ENCODE assay signal across 21 cellular contexts in genomic region chr1:248853023-248853422, GRCh38. TPM values are rescaled to one million over a fixed set of nuclear protein-coding genes. Genes with fewer than 3 reads are reported as not detected.
A peak's percentile ranks its signal among the peaks of the same experiment; 100 is the strongest.
DNase-seq lines count a peak whose midpoint lies in the region; ATAC-seq, FAIRE-seq and TF ChIP-seq lines count a peak whose summit lies in the region.
"Had no signal": no experiment of that assay in that cellular context is flagged by ENCODE, and none has a peak within 500 bp of the region (broad histone marks: within the 10 kb centered on the region; RNA-seq: fewer than 3 reads in every experiment).

No MANE protein-coding gene starts in this region.

- DNase-seq in AG08395 (ENCODE audit: low spot score) (peak; percentile 88), HFFc6 (peak; percentile 40), K562 (ENCODE audit: extremely low read depth in 1 of 4, low spot score in 3 of 4) (no peak), mesenteric fat pad (ENCODE audit: low spot score) (peak; percentile 80), DMS153 (lab: John Stamatoyannopoulos, UW) (no peak), small intestine (no peak), right lobe of liver (no peak)
- DNase-seq in NK-92 treated with Interleukin-12 subunit alpha and Interleukin-12 subunit beta, amount 100 ng/mL, for 24 hours (lab: John Stamatoyannopoulos, UW): no peak
- DNase-seq: COR-L47, cortex of kidney, EL, NCI-H1417 treated with DMSO at 0.1 percent for 48 hours, SHP77 treated with DMSO at 0.1 percent for 48 hours, T-helper 17 cell had no signal

- in situ Hi-C loops in K562 (cut with MboI): no loop called here

- peaks cover 3% of the 10 kb centered on the region for H3K9me1 ChIP-seq in K562 (ENCODE audit: control insufficient read depth, insufficient read depth, low read length)

- no TSS peak for BruUV-seq in K562 (replicated peaks; lab: Mats Ljungman, UMichigan)

- FAIRE-seq in K562 (lab: Jason Lieb, UNC) (no peak), small intestine (lab: Jason Lieb, UNC) (no peak)
- FAIRE-seq: keratinocyte, urothelium cell line had no signal

- TF ChIP-seq CTCF in HFFc6 (IDR thresholded peaks at IDR 0.05) (no peak), K562 (IDR thresholded peaks at IDR 0.05 in 2 of 3, conservative IDR thresholded peaks at IDR 0.05 in 1 of 3; ENCODE audit: insufficient read depth in 2 of 3, low read depth in 1 of 3, low read length in 3 of 3) (no peak), right lobe of liver (IDR thresholded peaks at IDR 0.05) (no peak)

- H4K20me1 ChIP-seq in K562 (replicated peaks; ENCODE audit: control insufficient read depth, insufficient read depth, low read length): peaks cover 4% of the 10 kb centered on the region; the same call in 1 of the 2 replicates

- intact Hi-C loops in K562 (cut with micrococcal nuclease): no loop called here
- intact Hi-C loops in right lobe of liver (cut with DNase I): no loop called here

- POLR2A ChIA-PET in K562 (lab: Yijun Ruan, JAX): interaction anchor here (0.7 to 2.2 kb wide), 2 partner anchors 10 to 21 kb away, joined by 3 to 6 read pairs; no protein-coding TSS in a partner anchor

- TF ChIP-seq POLR2A in K562 (conservative IDR thresholded peaks at IDR 0.05) (no peak), right lobe of liver (IDR thresholded peaks at IDR 0.05) (no peak)

- no peak overlapping the region for H3K4me3 ChIP-seq in K562
- no peak overlapping the region for H3K4me3 ChIP-seq in small intestine (ENCODE audit: low read depth in 1 of 2, low read length in 2 of 2)
- H3K4me3 ChIP-seq in right lobe of liver: no peak overlapping the region
- H3K4me3 ChIP-seq: adrenal gland, prostate gland had no signal

- peaks cover 95% of the 10 kb centered on the region for H3K36me3 ChIP-seq in K562 (ENCODE audit: control insufficient read depth, insufficient read depth, low read length)
- H3K36me3 ChIP-seq in small intestine (ENCODE audit: control insufficient read depth in 2 of 2, insufficient read depth in 2 of 2, low read length in 2 of 2): peaks cover 7 to 10% of the 10 kb centered on the region in 2 donors
- peaks cover 0 to 19% (median 8%) of the 10 kb centered on the region in 4 donors for H3K36me3 ChIP-seq in right lobe of liver

- CTCF ChIA-PET in K562 (lab: Yijun Ruan, JAX; ENCODE audit: low intra/inter-chr PET ratio): no interaction called here

- H3K79me2 ChIP-seq in K562 (ENCODE audit: control insufficient read depth, insufficient read depth, low read length): peaks cover 52% of the 10 kb centered on the region

- H3K9me3 Mint-ChIP-seq in HFFc6: no peaks in the 10 kb centered on the region
- H3K9me3 Mint-ChIP-seq: activated T-helper 2 cell treated with anti-CD3 and anti-CD28 coated beads, Interferon-gamma antibody, Interleukin-2, Interleukin-4, amounts not matched to agents 10 μg/mL and 5 μg/mL and 100 μg/mL, durations not matched to agents 14 hours and 24 hours and 36 hours; naive thymus-derived CD8-positive, alpha-beta T cell; WTC11 had no signal

- H3K4me3 Mint-ChIP-seq in HFFc6: no peak overlapping the region
- H3K4me3 Mint-ChIP-seq: naive thymus-derived CD8-positive, alpha-beta T cell; T-helper 17 cell; WTC11 had no signal

- WGBS in K562 (ENCODE audit: insufficient coverage, low coverage, missing lambda C conversion rate): 75% methylated on average over 4 of the region's 4 CpGs
- whole genome bisulfite sequencing in small intestine, 3 donors: 70 to 88% (median 88%) methylated on average over 4 of the region's 4 CpGs
- WGBS in right lobe of liver (ENCODE audit: insufficient coverage, low coverage, low lambda C conversion rate, missing lambda C conversion rate): 79% methylated on average over 4 of the region's 4 CpGs

- H3K4me2 ChIP-seq in K562 (ENCODE audit: insufficient read depth, low read length): no peak overlapping the region; the same call in 1 of the 2 replicates

- no peak overlapping the region for H2AFZ ChIP-seq in K562 (ENCODE audit: low read depth, low read length)

- H3K9ac ChIP-seq in K562 (ENCODE audit: insufficient read depth in 1 of 2, low read depth in 2 of 2, low read length in 2 of 2): peak overlapping the region; percentile 6 to 76; a peak in 2 of 4 replicates

- no peak for TF ChIP-seq EP300 in K562 (IDR thresholded peaks at IDR 0.05; ENCODE audit: low read length)

- H3K27me3 Mint-ChIP-seq in HFFc6 (ENCODE audit: insufficient read depth): peaks cover 4% of the 10 kb centered on the region
- H3K27me3 Mint-ChIP-seq: naive thymus-derived CD8-positive, alpha-beta T cell; T-helper 17 cell had no signal

- peaks cover 16% of the 10 kb centered on the region for H3K4me1 Mint-ChIP-seq in HFFc6 (ENCODE audit: low read depth)

- H3K27ac ChIP-seq in K562 (ENCODE audit: extremely low read depth, low read depth, low read length) (no peak overlapping the region; the same call in 2 of the 3 replicates), small intestine (ENCODE audit: low read depth in 1 of 2, low read length in 1 of 2) (no peak overlapping the region), right lobe of liver (no peak overlapping the region)
- H3K27ac ChIP-seq: adrenal gland, prostate gland had no signal

- peaks cover 26 to 38% of the 10 kb centered on the region in 2 experiments for H3K4me1 ChIP-seq in K562 (replicated peaks in 1 of 2; ENCODE audit: control insufficient read depth in 2 of 2, insufficient read depth in 2 of 2, low read length in 2 of 2)
- H3K4me1 ChIP-seq in small intestine (ENCODE audit: control insufficient read depth in 2 of 2, insufficient read depth in 1 of 2, low read depth in 1 of 2, low read length in 1 of 2): peaks cover 0 to 2% of the 10 kb centered on the region in 2 donors
- peaks cover 0 to 3% (median 0%) of the 10 kb centered on the region in 4 donors for H3K4me1 ChIP-seq in right lobe of liver

- no peak for TF ChIP-seq RAD21 in K562 (CRISPR knock-in tag; conservative IDR thresholded peaks at IDR 0.05 in 1 of 2, IDR thresholded peaks at IDR 0.05 in 1 of 2)

- H3K27me3 ChIP-seq in K562 (ENCODE audit: control insufficient read depth in 2 of 2, insufficient read depth in 2 of 2, low read length in 2 of 2) (no peaks in the 10 kb centered on the region), small intestine (ENCODE audit: control insufficient read depth in 2 of 2, insufficient read depth in 2 of 2, low read length in 2 of 2) (no peaks in the 10 kb centered on the region), right lobe of liver (no peaks in the 10 kb centered on the region)
- H3K27me3 ChIP-seq: adrenal gland had no signal

- H3K36me3 Mint-ChIP-seq in HFFc6 (ENCODE audit: low read depth): peaks cover 6% of the 10 kb centered on the region

- ATAC-seq in K562 (no peak), right lobe of liver (no peak)
- ATAC-seq: WTC11 had no signal

- H3K27ac Mint-ChIP-seq in HFFc6: no peak overlapping the region
- H3K27ac Mint-ChIP-seq: activated T-helper 2 cell treated with anti-CD3 and anti-CD28 coated beads, Interferon-gamma antibody, Interleukin-2, Interleukin-4, amounts not matched to agents 10 μg/mL and 5 μg/mL and 100 μg/mL, durations not matched to agents 14 hours and 24 hours and 36 hours; T-helper 17 cell; WTC11 had no signal

- H3K9me3 ChIP-seq in K562 (replicated peaks; ENCODE audit: control insufficient read depth, insufficient read depth, low read depth, low read length) (no peaks in the 10 kb centered on the region), small intestine (ENCODE audit: control insufficient read depth, low read depth) (no peaks in the 10 kb centered on the region), right lobe of liver (no peaks in the 10 kb centered on the region)
- H3K9me3 ChIP-seq: adrenal gland, prostate gland had no signal

RNA-seq across cellular contexts. Expression of gene ZNF692, which starts 5.9 kb away (rescaled TPM):
- total RNA-seq in HFFc6 (2021; fragmentation: NEBNext Ultra II Directional; extraction: Animal tissue kit (Norgen Biotek cat#: 25700)): 10 to 100 TPM; 18.4 to 28.9 (median 21.1) TPM
- total RNA-seq in K562 (2011; cell fraction: chromatin; rRNA removed; ENCODE audit: low replicate concordance): 236 and 421 TPM in 2 replicates
- total RNA-seq in K562 (2011; cell fraction: nucleolus; rRNA removed): 304 and 320 TPM in 2 replicates
- total RNA-seq in K562 (2011; cell fraction: nucleoplasm; rRNA removed): 263 and 277 TPM in 2 replicates
- total RNA-seq in K562 (2014; rRNA removed) (55.9 and 63.3 TPM in 2 replicates), K562 (2014; rRNA removed; fragmentation: Illumina TruSeq; extraction: Trizol) (20.5 and 27.3 TPM in 2 replicates), K562 (2015; rRNA removed; fragmentation: Illumina TruSeq; extraction: Trizol) (40.1 and 43.3 TPM in 2 replicates), K562 (2021) (62.9 and 73.7 TPM in 2 replicates), mesenteric fat pad (18.4 TPM), right lobe of liver (10 to 100 TPM; 12.2 to 18.3 (median 16.7) TPM)
- polyA plus RNA-seq in K562 (2011; rRNA removed) (84.9 and 129 TPM in 2 replicates), K562 (2014; fragmentation: Illumina TruSeq; extraction: Trizol) (59.9 and 69.6 TPM in 2 replicates), K562 (2014; fragmentation: Nextera tagmentation; extraction: Ambion mirVana) (10 to 100 TPM in 1 of 2 experiments, 1 to 10 TPM in 1; 8.4 to 10.5 TPM), K562 (2014; rRNA removed) (141 and 143 TPM in 2 replicates), small intestine (100 to 1,000 TPM in 1 of 3 donors, 10 to 100 TPM in 2; 42.2 to 124 (median 94.0) TPM)
- polyA plus RNA-seq in K562 (2011; cell fraction: cytosol; rRNA removed): 100 and 109 TPM in 2 replicates
- 1,169 and 1,324 TPM in 2 replicates for polyA plus RNA-seq in K562 (2011; cell fraction: nucleus; rRNA removed)
- polyA plus RNA-seq in K562 (2012): 58.7 and 101 TPM in 2 replicates
- 26.6 and 29.0 TPM in 2 replicates for polyA minus RNA-seq in K562 (2011; rRNA and poly(A)+ RNA removed)
- polyA minus RNA-seq in K562 (2011; cell fraction: cytosol; rRNA and poly(A)+ RNA removed): 9.8 and 20.9 TPM in 2 replicates
- polyA minus RNA-seq in K562 (2011; cell fraction: nucleus; rRNA and poly(A)+ RNA removed): 114 and 127 TPM in 2 replicates

RNA-seq across cellular contexts. Expression of gene ZNF672, which starts 15.0 kb away (rescaled TPM):
- total RNA-seq in HFFc6 (2021; fragmentation: NEBNext Ultra II Directional; extraction: Animal tissue kit (Norgen Biotek cat#: 25700)): 10 to 100 TPM; 13.8 to 20.8 (median 17.6) TPM
- 34.4 and 79.5 TPM in 2 replicates for total RNA-seq in K562 (2011; cell fraction: chromatin; rRNA removed; ENCODE audit: low replicate concordance)
- 65.9 and 72.4 TPM in 2 replicates for total RNA-seq in K562 (2011; cell fraction: nucleolus; rRNA removed)
- 48.4 and 53.1 TPM in 2 replicates for total RNA-seq in K562 (2011; cell fraction: nucleoplasm; rRNA removed)
- total RNA-seq in K562 (2014; rRNA removed) (40.0 and 54.3 TPM in 2 replicates), K562 (2014; rRNA removed; fragmentation: Illumina TruSeq; extraction: Trizol) (11.9 and 12.3 TPM in 2 replicates), K562 (2015; rRNA removed; fragmentation: Illumina TruSeq; extraction: Trizol) (18.7 and 18.9 TPM in 2 replicates), K562 (2021) (57.9 and 61.2 TPM in 2 replicates), mesenteric fat pad (18.6 TPM), right lobe of liver (10 to 100 TPM; 16.9 to 24.3 (median 19.4) TPM)
- polyA plus RNA-seq in K562 (2011; rRNA removed) (50.6 and 51.5 TPM in 2 replicates), K562 (2014; fragmentation: Illumina TruSeq; extraction: Trizol) (20.3 and 24.1 TPM in 2 replicates), K562 (2014; fragmentation: Nextera tagmentation; extraction: Ambion mirVana) (1 to 10 TPM; 1.9 to 3.1 TPM), K562 (2014; rRNA removed) (39.9 and 40.8 TPM in 2 replicates), small intestine (10 to 100 TPM; 17.2 to 25.7 (median 20.8) TPM)
- 71.7 and 126 TPM in 2 replicates for polyA plus RNA-seq in K562 (2011; cell fraction: cytosol; rRNA removed)
- polyA plus RNA-seq in K562 (2011; cell fraction: nucleus; rRNA removed): 54.1 and 88.1 TPM in 2 replicates
- 32.4 and 38.9 TPM in 2 replicates for polyA plus RNA-seq in K562 (2012)
- 34.0 and 51.2 TPM in 2 replicates for polyA minus RNA-seq in K562 (2011; rRNA and poly(A)+ RNA removed)
- 40.2 and 43.1 TPM in 2 replicates for polyA minus RNA-seq in K562 (2011; cell fraction: cytosol; rRNA and poly(A)+ RNA removed)
- 39.4 and 43.4 TPM in 2 replicates for polyA minus RNA-seq in K562 (2011; cell fraction: nucleus; rRNA and poly(A)+ RNA removed)

RNA-seq across cellular contexts. Expression of gene SH3BP5L, which starts 27.3 kb away (rescaled TPM):
- 10 to 100 TPM; 29.8 to 42.1 (median 32.2) TPM for total RNA-seq in HFFc6 (2021; fragmentation: NEBNext Ultra II Directional; extraction: Animal tissue kit (Norgen Biotek cat#: 25700))
- 51.2 and 69.6 TPM in 2 replicates for total RNA-seq in K562 (2011; cell fraction: chromatin; rRNA removed; ENCODE audit: low replicate concordance)
- 41.5 and 45.0 TPM in 2 replicates for total RNA-seq in K562 (2011; cell fraction: nucleolus; rRNA removed)
- 64.2 and 69.8 TPM in 2 replicates for total RNA-seq in K562 (2011; cell fraction: nucleoplasm; rRNA removed)
- 22.0 and 22.5 TPM in 2 replicates for total RNA-seq in K562 (2014; rRNA removed)
- total RNA-seq in K562 (2014; rRNA removed; fragmentation: Illumina TruSeq; extraction: Trizol): 9.3 and 10.3 TPM in 2 replicates
- total RNA-seq in K562 (2015; rRNA removed; fragmentation: Illumina TruSeq; extraction: Trizol): 15.4 and 15.8 TPM in 2 replicates
- total RNA-seq in K562 (2021): 21.2 and 26.5 TPM in 2 replicates
- polyA plus RNA-seq in K562 (2011; rRNA removed): 16.1 and 20.2 TPM in 2 replicates
- polyA plus RNA-seq in K562 (2011; cell fraction: cytosol; rRNA removed): 23.0 and 29.3 TPM in 2 replicates
- 59.0 and 59.2 TPM in 2 replicates for polyA plus RNA-seq in K562 (2011; cell fraction: nucleus; rRNA removed)
- polyA plus RNA-seq in K562 (2012): 15.5 and 18.3 TPM in 2 replicates
- polyA plus RNA-seq in K562 (2014; fragmentation: Illumina TruSeq; extraction: Trizol): 15.7 and 20.2 TPM in 2 replicates
- polyA plus RNA-seq in K562 (2014; fragmentation: Nextera tagmentation; extraction: Ambion mirVana): 1 to 10 TPM; 1.9 to 2.7 TPM
- polyA plus RNA-seq in K562 (2014; rRNA removed): 18.8 and 20.7 TPM in 2 replicates
- polyA minus RNA-seq in K562 (2011; rRNA and poly(A)+ RNA removed): 17.2 and 18.0 TPM in 2 replicates
- 9.8 and 10.9 TPM in 2 replicates for polyA minus RNA-seq in K562 (2011; cell fraction: cytosol; rRNA and poly(A)+ RNA removed)
- 22.5 and 28.8 TPM in 2 replicates for polyA minus RNA-seq in K562 (2011; cell fraction: nucleus; rRNA and poly(A)+ RNA removed)
- total RNA-seq in mesenteric fat pad: 15.9 TPM
- 10 to 100 TPM; 19.1 to 38.0 (median 27.3) TPM for polyA plus RNA-seq in small intestine
- total RNA-seq in right lobe of liver: 10 to 100 TPM in 5 of 6 experiments, 1 to 10 TPM in 1; 9.8 to 13.1 (median 12.4) TPM

RNA-seq across cellular contexts. Expression of gene PGBD2, which starts 53.0 kb away (rescaled TPM):
- total RNA-seq in HFFc6 (2021; fragmentation: NEBNext Ultra II Directional; extraction: Animal tissue kit (Norgen Biotek cat#: 25700)): 1 to 10 TPM; 3.4 to 4.7 (median 3.6) TPM
- total RNA-seq in K562 (2011; cell fraction: chromatin; rRNA removed; ENCODE audit: low replicate concordance): 37.0 and 45.9 TPM in 2 replicates
- 20.3 and 21.8 TPM in 2 replicates for total RNA-seq in K562 (2011; cell fraction: nucleolus; rRNA removed)
- 24.5 and 28.1 TPM in 2 replicates for total RNA-seq in K562 (2011; cell fraction: nucleoplasm; rRNA removed)
- 11.9 and 12.4 TPM in 2 replicates for total RNA-seq in K562 (2014; rRNA removed)
- total RNA-seq in K562 (2014; rRNA removed; fragmentation: Illumina TruSeq; extraction: Trizol): 13.6 and 14.0 TPM in 2 replicates
- total RNA-seq in K562 (2015; rRNA removed; fragmentation: Illumina TruSeq; extraction: Trizol): 18.7 TPM in 2 replicates
- 12.2 and 12.4 TPM in 2 replicates for total RNA-seq in K562 (2021)
- 15.2 and 19.4 TPM in 2 replicates for polyA plus RNA-seq in K562 (2011; rRNA removed)
- 6.8 and 10.4 TPM in 2 replicates for polyA plus RNA-seq in K562 (2011; cell fraction: cytosol; rRNA removed)
- polyA plus RNA-seq in K562 (2011; cell fraction: nucleus; rRNA removed): 42.5 and 50.0 TPM in 2 replicates
- 11.7 and 11.9 TPM in 2 replicates for polyA plus RNA-seq in K562 (2012)
- 10.9 and 13.2 TPM in 2 replicates for polyA plus RNA-seq in K562 (2014; fragmentation: Illumina TruSeq; extraction: Trizol)
- 10 to 100 TPM; 14.7 to 21.8 TPM for polyA plus RNA-seq in K562 (2014; fragmentation: Nextera tagmentation; extraction: Ambion mirVana)
- polyA plus RNA-seq in K562 (2014; rRNA removed): 20.8 and 21.6 TPM in 2 replicates
- polyA minus RNA-seq in K562 (2011; rRNA and poly(A)+ RNA removed): 21.3 and 22.7 TPM in 2 replicates
- polyA minus RNA-seq in K562 (2011; cell fraction: cytosol; rRNA and poly(A)+ RNA removed): 5.0 and 5.8 TPM in 2 replicates
- polyA minus RNA-seq in K562 (2011; cell fraction: nucleus; rRNA and poly(A)+ RNA removed): 8.5 and 12.0 TPM in 2 replicates
- 2.9 TPM for total RNA-seq in mesenteric fat pad
- 10 to 100 TPM in 1 of 3 donors, 1 to 10 TPM in 2; 3.8 to 11.0 (median 6.5) TPM for polyA plus RNA-seq in small intestine
- total RNA-seq in right lobe of liver: 1 to 10 TPM; 2.5 to 4.1 (median 4.0) TPM

Comparison
In these comparisons a context has a peak if more than half of its experiments do, and no peak if none do; other contexts are left out.
1. DNase-seq: peak in AG08395 (single experiment), HFFc6 (single experiment) and mesenteric fat pad (single experiment); none in K562 (0 of 4), DMS153 (single experiment), small intestine (single experiment), NK-92 treated with Interleukin-12 subunit alpha and Interleukin-12 subunit beta, amount 100 ng/mL, for 24 hours (single experiment) and right lobe of liver (0 of 3).